Comparison of ENCODE assay signal across 8 cellular contexts in genomic region chr9:82488702-82489578, GRCh38.
DNase-seq lines count a peak whose midpoint lies in the region; ATAC-seq and TF ChIP-seq lines count a peak whose summit lies in the region.

No MANE protein-coding gene starts in this region.

- no peak for TF ChIP-seq EP300 in stomach (IDR thresholded peaks at IDR 0.05)

- H3K9me3 ChIP-seq in hepatocyte (ENCODE audit: low read depth): no peaks in the 10 kb centered on the region
- H3K9me3 ChIP-seq in stomach: no peaks in the 10 kb centered on the region

- H3K4me1 ChIP-seq in hepatocyte (ENCODE audit: insufficient read depth): peaks cover 12% of the 10 kb centered on the region
- H3K4me1 ChIP-seq in stomach: peaks cover 20 to 28% (median 26%) of the 10 kb centered on the region in 4 donors

- no peak for ATAC-seq in GM21528 (IDR thresholded peaks at IDR 0.05; ENCODE audit: low FRiP score, unreplicated experiment)
- no peak for ATAC-seq in GM18498 (IDR thresholded peaks at IDR 0.05; ENCODE audit: unreplicated experiment)

- DNase-seq in HT1080 (ENCODE audit: low read depth) (peak; percentile 87), astrocyte of the cerebellum (ENCODE audit: low read depth) (peak; percentile 99), hepatocyte (ENCODE audit: low spot score) (peak; percentile 41), stomach (peak; percentile 56), ureter (ENCODE audit: low spot score) (no peak)
- DNase-seq in stimulated activated CD4-positive, alpha-beta T cell treated with anti-CD3 and anti-CD28 coated beads, Interleukin-2, amount 100 ng/mL, for 48 hours: no peak

- no peak for TF ChIP-seq POLR2A in stomach (IDR thresholded peaks at IDR 0.05)

- in situ Hi-C loops in astrocyte of the cerebellum (cut with HindIII; ENCODE audit: low sequenced_read_pairs): no loop called here

- H4K20me1 ChIP-seq in hepatocyte (ENCODE audit: insufficient read depth, poor library complexity, severe bottlenecking): no peaks in the 10 kb centered on the region

- no peaks in the 10 kb centered on the region for H3K9me2 ChIP-seq in hepatocyte (replicated peaks; ENCODE audit: insufficient read depth)

- H3K27me3 ChIP-seq in hepatocyte (no peaks in the 10 kb centered on the region), stomach (no peaks in the 10 kb centered on the region)

- TF ChIP-seq CTCF in astrocyte of the cerebellum (IDR thresholded peaks at IDR 0.05; ENCODE audit: low read depth, low read length, missing control alignments): no peak
- TF ChIP-seq CTCF in hepatocyte (IDR thresholded peaks at IDR 0.05; ENCODE audit: poor library complexity): no peak
- no peak for TF ChIP-seq CTCF in stomach (IDR thresholded peaks at IDR 0.05)

- H3K36me3 ChIP-seq in hepatocyte (replicated peaks; ENCODE audit: insufficient read depth, low read depth) (no peaks in the 10 kb centered on the region), stomach (no peaks in the 10 kb centered on the region)

- no peaks in the 10 kb centered on the region for H3K79me2 ChIP-seq in hepatocyte

- intact Hi-C loops in stomach (cut with DNase I; ENCODE audit: low total_unique reads): no loop called here

- 59% methylated on average over 5 of the region's 5 CpGs for WGBS in hepatocyte (ENCODE audit: low lambda C conversion rate, missing lambda C conversion rate)
- WGBS in stomach, 5 donors: 18 to 25% (median 21%) methylated on average over 5 of the region's 5 CpGs

- peak overlapping the region; percentile 18 for H3K27ac ChIP-seq in hepatocyte
- peak overlapping the region; percentile 36 to 77 (median 62) for H3K27ac ChIP-seq in stomach

- peak overlapping the region; percentile 8 for H3K4me2 ChIP-seq in hepatocyte

- H2AFZ ChIP-seq in hepatocyte: no peak overlapping the region

- H3K4me3 ChIP-seq in astrocyte of the cerebellum (ENCODE audit: low read depth, low read length): no peak overlapping the region
- H3K4me3 ChIP-seq in hepatocyte: no peak overlapping the region
- H3K4me3 ChIP-seq in stomach: no peak overlapping the region

Comparison
In these comparisons a context has a peak if more than half of its experiments do, and no peak if none do; other contexts are left out.
1. DNase-seq: peak in HT1080 (single experiment), astrocyte of the cerebellum (single experiment), hepatocyte (single experiment) and stomach (single experiment); none in stimulated activated CD4-positive, alpha-beta T cell treated with anti-CD3 and anti-CD28 coated beads, Interleukin-2, amount 100 ng/mL, for 48 hours (0 of 2) and ureter (single experiment).